In genomic region chr19:19033176-19033425, GRCh38 we compare ENCODE assay signal across 8 cellular contexts. TPM values are rescaled to one million over a fixed set of nuclear protein-coding genes. Genes with fewer than 3 reads are reported as not detected.
DNase-seq lines count a peak whose midpoint lies in the region; ATAC-seq and TF ChIP-seq lines count a peak whose summit lies in the region.

No MANE protein-coding gene starts in this region.

- peak overlapping the region; percentile 78 for H3K9ac ChIP-seq in mucosa of stomach (ENCODE audit: low read length)

- intact Hi-C loops in body of pancreas (cut with DNase I), result no loop called here

- H3K4me3 ChIP-seq in AG09309 (ENCODE audit: control insufficient read depth, low read depth, low read length) (peak overlapping the region; percentile 88), body of pancreas (peak overlapping the region; percentile 67 to 68), mucosa of stomach (ENCODE audit: low read length) (peak overlapping the region; percentile 77)

- TF ChIP-seq POLR2A in body of pancreas (IDR thresholded peaks at IDR 0.05), result no peak

- peak overlapping the region in 3 of 4 donors; percentile 82 to 94 (median 93) for H3K27ac ChIP-seq in body of pancreas

- TF ChIP-seq CTCF in AG09309 (IDR thresholded peaks at IDR 0.05; ENCODE audit: control insufficient read depth, insufficient read depth, low read depth, low read length, missing control alignments), result no peak
- peak in 1 of 7 experiments; percentile 2 for TF ChIP-seq CTCF in body of pancreas (IDR thresholded peaks at IDR 0.05)

- H3K27me3 ChIP-seq in body of pancreas (no peaks in the 10 kb centered on the region), mucosa of stomach (ENCODE audit: control insufficient read depth, insufficient read depth, low read length) (no peaks in the 10 kb centered on the region)

- 0% methylated on average over 31 of the region's 32 CpGs; no CpG with 5 or more reads in 1 of the 2 donors for WGBS in body of pancreas, 2 donors

- DNase-seq in AG09309 (ENCODE audit: low read depth), result no peak
- DNase-seq in HEK293T (ENCODE audit: extremely low spot score), result no peak
- no peak for DNase-seq in body of pancreas
- no peak for DNase-seq in NCI-H345 treated with DMSO at 0.1 percent for 48 hours (lab: John Stamatoyannopoulos, UW; ENCODE audit: unreplicated experiment)
- no peak for DNase-seq in NCI-H2171 treated with DMSO at 0.1 percent for 48 hours (lab: John Stamatoyannopoulos, UW)

- H3K9me3 ChIP-seq in body of pancreas (no peaks in the 10 kb centered on the region), mucosa of stomach (ENCODE audit: control insufficient read depth, low read length) (no peaks in the 10 kb centered on the region)

- H3K4me1 ChIP-seq in body of pancreas (peaks cover 30% of the 10 kb centered on the region), mucosa of stomach (ENCODE audit: control insufficient read depth, insufficient read depth, low read length) (peaks cover 16% of the 10 kb centered on the region)

- peaks cover 0 to 3% of the 10 kb centered on the region in 2 donors for H3K36me3 ChIP-seq in body of pancreas (replicated peaks in 1 of 2; ENCODE audit: insufficient read depth in 1 of 2, low read depth in 2 of 2)
- peaks cover 8% of the 10 kb centered on the region for H3K36me3 ChIP-seq in mucosa of stomach (ENCODE audit: control insufficient read depth, insufficient read depth, low read length)

- ATAC-seq in body of pancreas (peak; percentile 48), GM21619 (IDR thresholded peaks at IDR 0.05; ENCODE audit: unreplicated experiment) (no peak), HG03139 (IDR thresholded peaks at IDR 0.05; ENCODE audit: unreplicated experiment) (no peak)

- POLR2A ChIA-PET in HEK293T (lab: Yijun Ruan, JAX), result no interaction called here

- CTCF ChIA-PET in HEK293T (lab: Yijun Ruan, JAX), result no interaction called here

TF ChIP-seq in HEK293T, 16 proteins besides CTCF, POLR2A, EP300 and RAD21:
- TF ChIP-seq FOXM1 (IDR thresholded peaks at IDR 0.05; ENCODE audit: borderline replicate concordance), result 0 out of 2 replicates have a peak, but pooled peaks have one; percentile 29
- no peak for TF ChIP-seq NFRKB (IDR thresholded peaks at IDR 0.05)
- no peak for TF ChIP-seq FOXK2 (IDR thresholded peaks at IDR 0.05)

RNA-seq across cellular contexts. Expression of gene SUGP2, which starts 0.2 kb away (rescaled TPM):
- total RNA-seq in body of pancreas, result 100 to 1,000 TPM in 1 of 2 donors, 10 to 100 TPM in 1; 22.1 to 115 TPM

RNA-seq across cellular contexts. Expression of gene ARMC6, which starts 0.3 kb away (rescaled TPM):
- 10 to 100 TPM; 15.6 to 27.7 TPM for total RNA-seq in body of pancreas

RNA-seq across cellular contexts. Expression of gene SLC25A42, which starts 30.7 kb away (rescaled TPM):
- total RNA-seq in body of pancreas, result 10 to 100 TPM; 10.1 to 24.7 TPM
